ENCODE assay signal across 22 cellular contexts in genomic region chr5:58641533-58641932, GRCh38. TPM values are rescaled to one million over a fixed set of nuclear protein-coding genes. Genes with fewer than 3 reads are reported as not detected.
"Had no signal": no experiment of that assay in that cellular context is flagged by ENCODE, and none has a peak within 500 bp of the region (broad histone marks: within the 10 kb centered on the region; RNA-seq: fewer than 3 reads in every experiment).

No MANE protein-coding gene starts in this region.

- FAIRE-seq: astrocyte, bronchial epithelial cell had no signal

- H3K9me3 ChIP-seq: gastroesophageal sphincter, heart left ventricle, left ventricle myocardium inferior, neutrophil, ovary, prostate gland, right atrium auricular region, tibial artery had no signal

- H3K27me3 ChIP-seq: adrenal gland, gastroesophageal sphincter, heart left ventricle, neutrophil, ovary, right atrium auricular region, tibial artery had no signal

- H3K36me3 ChIP-seq: adrenal gland, gastroesophageal sphincter, heart left ventricle, left ventricle myocardium inferior, neutrophil, ovary, prostate gland, right atrium auricular region, tibial artery had no signal

- ATAC-seq: activated T-cell treated with anti-CD3 and anti-CD28 coated beads, Interleukin-2, amount 50 U/mL, for 4 hours; gastroesophageal sphincter; heart left ventricle; stimulated activated naive CD8-positive, alpha-beta T cell treated with anti-CD3 and anti-CD28 coated beads, Interleukin-15, amount 100 ng/mL, for 72 hours had no signal

- H3K4me3 ChIP-seq: adrenal gland, coronary artery, gastroesophageal sphincter, heart left ventricle, left ventricle myocardium inferior, ovary, prostate gland, right atrium auricular region, tibial artery had no signal

- H3K27ac ChIP-seq: adrenal gland, coronary artery, epithelial cell of prostate, gastroesophageal sphincter, heart left ventricle, left ventricle myocardium inferior, neutrophil, ovary, prostate gland, right atrium auricular region, tibial artery had no signal

- DNase-seq: activated B cell treated with CpG ODN at 0.5 μM for 24 hours; activated CD4-positive, alpha-beta T cell treated with anti-CD3 and anti-CD28 coated beads for 4 hours; activated CD4-positive, alpha-beta T cell treated with anti-CD3 and anti-CD28 coated beads, Interleukin-2, amount 50 U/mL, for 48 hours; activated CD8-positive, alpha-beta memory T cell treated with anti-CD3 and anti-CD28 coated beads, Interleukin-2, amount 50 U/mL, for 48 hours; activated naive CD4-positive, alpha-beta T cell; activated T-cell treated with anti-CD3 and anti-CD28 coated beads, Interleukin-2, amount 50 U/mL, for 4 hours; adrenal gland; heart left ventricle; immature natural killer cell; left ventricle myocardium inferior; ovary; stimulated activated CD4-positive, alpha-beta T cell treated with anti-CD3 and anti-CD28 coated beads, Interleukin-12 subunit alpha, Interleukin-12 subunit beta, amount 100 ng/mL, for 4 hours; stimulated activated naive CD8-positive, alpha-beta T cell treated with anti-CD3 and anti-CD28 coated beads, Interleukin-15, amount 100 ng/mL, for 72 hours; tibial artery had no signal

- H3K4me1 ChIP-seq: adrenal gland, gastroesophageal sphincter, heart left ventricle, left ventricle myocardium inferior, prostate gland, right atrium auricular region, tibial artery had no signal

RNA-seq across cellular contexts. Expression of gene RAB3C, which starts 58.7 kb away (rescaled TPM):
- polyA plus RNA-seq: immature natural killer cell had no signal
